Comparison of ENCODE assay signal across 27 cellular contexts in genomic region chr12:71410844-71411243, GRCh38. TPM values are rescaled to one million over a fixed set of nuclear protein-coding genes. Genes with fewer than 3 reads are reported as not detected.
"Had no signal": no experiment of that assay in that cellular context is flagged by ENCODE, and none has a peak within 500 bp of the region (broad histone marks: within the 10 kb centered on the region; RNA-seq: fewer than 3 reads in every experiment).

No MANE protein-coding gene starts in this region.

- H3K27ac Mint-ChIP-seq: mesothelial cell of epicardium; naive B cell; naive thymus-derived CD8-positive, alpha-beta T cell had no signal

- H3K4me1 Mint-ChIP-seq: mesothelial cell of epicardium; naive B cell; naive thymus-derived CD8-positive, alpha-beta T cell had no signal

- H3K36me3 Mint-ChIP-seq: mesothelial cell of epicardium had no signal

- H3K4me3 Mint-ChIP-seq: mesothelial cell of epicardium; naive B cell; naive thymus-derived CD8-positive, alpha-beta T cell had no signal

- DNase-seq: dermis blood vessel endothelial cell; dorsolateral prefrontal cortex; effector CD4-positive, alpha-beta T cell; effector memory CD4-positive, alpha-beta T cell; erythroblast; esophagus squamous epithelium; foreskin fibroblast; foreskin melanocyte; gastrocnemius medialis; glutamatergic neuron; head of caudate nucleus; heart right ventricle; hippocampal formation; left cardiac atrium; left lung; left ventricle myocardium superior; lower lobe of right lung; mesenchymal stem cell; mucosa of descending colon; naive B cell; naive thymus-derived CD8-positive, alpha-beta T cell had no signal

- ATAC-seq: esophagus mucosa; gastrocnemius medialis; heart right ventricle; left cardiac atrium; left lung; left ventricle myocardium superior; lower lobe of right lung; mucosa of descending colon; naive thymus-derived CD8-positive, alpha-beta T cell had no signal

RNA-seq across cellular contexts. Expression of gene LGR5, which starts 28.8 kb away (rescaled TPM):
- total RNA-seq: dermis blood vessel endothelial cell; esophagus mucosa; glomerular endothelial cell; kidney epithelial cell; left ventricle myocardium superior; lung microvascular endothelial cell; myocyte; naive thymus-derived CD8-positive, alpha-beta T cell had no signal
